ENCODE assay signal across 8 cellular contexts in the genomic region with DNA sequence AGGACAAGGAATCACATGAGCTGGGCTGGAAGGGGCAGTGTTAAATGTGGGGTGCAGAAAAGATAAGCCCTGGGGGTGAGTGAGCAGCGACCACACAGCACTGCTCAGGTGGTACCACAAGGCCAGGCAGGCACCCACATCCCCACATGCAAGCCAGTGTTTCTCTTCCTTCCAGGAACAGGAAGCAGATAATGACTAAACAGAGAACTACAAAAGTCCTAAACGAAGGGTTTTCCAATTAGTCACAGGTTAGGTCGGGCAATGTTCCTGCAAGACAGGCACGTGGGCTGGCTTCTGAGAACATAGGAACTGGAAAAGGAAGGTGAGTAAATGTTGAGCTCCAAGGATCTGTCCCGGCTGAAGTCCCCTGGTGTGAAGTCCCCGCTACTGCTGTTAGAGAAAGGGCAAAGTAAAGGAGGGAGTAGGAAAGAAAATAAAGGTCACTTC.
A peak's percentile ranks its signal among the peaks of the same experiment; 100 is the strongest.
DNase-seq lines count a peak whose midpoint lies in the region; ATAC-seq and FAIRE-seq lines count a peak whose summit lies in the region.

No MANE protein-coding gene starts in this region.

- no peak overlapping the region for H3K9ac ChIP-seq in HUES48 (ENCODE audit: low read depth, low read length)
- H3K9ac ChIP-seq in subcutaneous abdominal adipose tissue (ENCODE audit: low read length in 5 of 5) = peak overlapping the region in 2 of 5 donors; percentile 31 to 71

- peak; percentile 25 for DNase-seq in activated naive CD8-positive, alpha-beta T cell treated with anti-CD3 and anti-CD28 coated beads, Interleukin-2, amount 50 U/mL, for 24 hours
- DNase-seq in iPS-NIHi7 (ENCODE audit: extremely low spot score) (peak; percentile 24), SHP77 (lab: John Stamatoyannopoulos, UW) (no peak)

- peak overlapping the region; percentile 31 for H3K27ac ChIP-seq in HUES48 (ENCODE audit: low read depth, low read length)
- peak overlapping the region; percentile 87 for H3K27ac ChIP-seq in subcutaneous abdominal adipose tissue (ENCODE audit: low read depth, low read length)

- H3K36me3 ChIP-seq in HUES48 (ENCODE audit: control insufficient read depth, insufficient read depth, low read length) (no peaks in the 10 kb centered on the region), subcutaneous abdominal adipose tissue (ENCODE audit: control insufficient read depth in 5 of 5, insufficient read depth in 5 of 5, low read length in 5 of 5) (no peaks in the 10 kb centered on the region)

- H3K4me3 Mint-ChIP-seq in activated naive CD8-positive, alpha-beta T cell treated with anti-CD3 and anti-CD28 coated beads, Interleukin-2, amount 50 U/mL, for 24 hours = peak overlapping the region; percentile 37

- H3K27me3 ChIP-seq in HUES48 (ENCODE audit: control insufficient read depth, insufficient read depth, low read length) = no peaks in the 10 kb centered on the region
- no peaks in the 10 kb centered on the region for H3K27me3 ChIP-seq in subcutaneous abdominal adipose tissue (ENCODE audit: control insufficient read depth in 5 of 5, insufficient read depth in 4 of 5, low read length in 5 of 5)

- no peaks in the 10 kb centered on the region for H3K9me3 ChIP-seq in HUES48 (ENCODE audit: control insufficient read depth, insufficient read depth, low read length)
- H3K9me3 ChIP-seq in subcutaneous abdominal adipose tissue (ENCODE audit: control insufficient read depth in 5 of 5, low read length in 5 of 5) = no peaks in the 10 kb centered on the region

- peak; percentile 88 for ATAC-seq in activated naive CD8-positive, alpha-beta T cell treated with anti-CD3 and anti-CD28 coated beads, Interleukin-2, amount 50 U/mL, for 24 hours
- ATAC-seq in HG02763 (IDR thresholded peaks at IDR 0.05; ENCODE audit: unreplicated experiment) (no peak), GM18868 (IDR thresholded peaks at IDR 0.05; ENCODE audit: unreplicated experiment) (no peak)

- H3K27ac Mint-ChIP-seq in activated naive CD8-positive, alpha-beta T cell treated with anti-CD3 and anti-CD28 coated beads, Interleukin-2, amount 50 U/mL, for 24 hours = peak overlapping the region; percentile 52

- H3K4me3 ChIP-seq in HUES48 (ENCODE audit: low read depth, low read length) (no peak overlapping the region), subcutaneous abdominal adipose tissue (ENCODE audit: low read depth in 1 of 5, low read length in 5 of 5) (no peak overlapping the region)

- FAIRE-seq in G401.6 (lab: Jason Lieb, UNC) = peak; percentile 94

- peaks cover 3% of the 10 kb centered on the region for H3K36me3 Mint-ChIP-seq in activated naive CD8-positive, alpha-beta T cell treated with anti-CD3 and anti-CD28 coated beads, Interleukin-2, amount 50 U/mL, for 24 hours (ENCODE audit: low read depth)

- peaks cover 60% of the 10 kb centered on the region for H3K4me1 Mint-ChIP-seq in activated naive CD8-positive, alpha-beta T cell treated with anti-CD3 and anti-CD28 coated beads, Interleukin-2, amount 50 U/mL, for 24 hours

- H3K27me3 Mint-ChIP-seq in activated naive CD8-positive, alpha-beta T cell treated with anti-CD3 and anti-CD28 coated beads, Interleukin-2, amount 50 U/mL, for 24 hours = no peaks in the 10 kb centered on the region

- H3K4me1 ChIP-seq in HUES48 (ENCODE audit: control insufficient read depth, insufficient read depth, low read length) (peaks cover 43% of the 10 kb centered on the region), subcutaneous abdominal adipose tissue (ENCODE audit: control insufficient read depth in 5 of 5, insufficient read depth in 5 of 5, low read length in 5 of 5) (peaks cover 2 to 56% (median 55%) of the 10 kb centered on the region in 5 donors)

- H3K9me3 Mint-ChIP-seq in activated naive CD8-positive, alpha-beta T cell treated with anti-CD3 and anti-CD28 coated beads, Interleukin-2, amount 50 U/mL, for 24 hours = no peaks in the 10 kb centered on the region

Comparison
In these comparisons a context has a peak if more than half of its experiments do, and no peak if none do; other contexts are left out.
1. DNase-seq: peak in activated naive CD8-positive, alpha-beta T cell treated with anti-CD3 and anti-CD28 coated beads, Interleukin-2, amount 50 U/mL, for 24 hours (single experiment) and iPS-NIHi7 (single experiment); none in SHP77 (0 of 2).